In genomic region chr14:50658203-50658602, GRCh38 we compare ENCODE assay signal across 10 cellular contexts. TPM values are rescaled to one million over a fixed set of nuclear protein-coding genes. Genes with fewer than 3 reads are reported as not detected.
DNase-seq lines count a peak whose midpoint lies in the region; ATAC-seq and TF ChIP-seq lines count a peak whose summit lies in the region.
"Had no signal": no experiment of that assay in that cellular context is flagged by ENCODE, and none has a peak within 500 bp of the region (broad histone marks: within the 10 kb centered on the region; RNA-seq: fewer than 3 reads in every experiment).

No MANE protein-coding gene starts in this region.

- no peak for TF ChIP-seq EP300 in ovary (IDR thresholded peaks at IDR 0.05)

- POLR2A ChIA-PET in activated CD4-positive, alpha-beta T cell treated with anti-CD3 and anti-CD28 coated beads, Interleukin-2, amount 10 ng/mL, durations not matched to agents 7 days and 5 days (lab: Charles Lee), result no interaction called here

- CTCF ChIA-PET in activated CD4-positive, alpha-beta T cell treated with anti-CD3 and anti-CD28 coated beads, Interleukin-2, amount 10 ng/mL, durations not matched to agents 7 days and 5 days (lab: Charles Lee), result interaction anchor here (0.5 to 1.0 kb wide), 3 partner anchors 54 to 624 kb away, joined by 3 to 5 read pairs (median 3); no protein-coding TSS in a partner anchor

- H3K9me3 ChIP-seq in ES-I3 (ENCODE audit: control insufficient read depth, insufficient read depth, low read length) (peaks cover 5% of the 10 kb centered on the region; the same call in 1 of the 2 replicates), ovary (no peaks in the 10 kb centered on the region)

- H3K27ac Mint-ChIP-seq in brain, result peak overlapping the region in 2 of 5 experiments; percentile 42 to 82
- H3K27ac Mint-ChIP-seq in activated CD4-positive, alpha-beta T cell treated with anti-CD3 and anti-CD28 coated beads, Interleukin-2, amount 10 ng/mL, durations not matched to agents 7 days and 5 days, result no peak overlapping the region

- H3K4me3 ChIP-seq in rectal smooth muscle tissue (ENCODE audit: low read length) (no peak overlapping the region), ovary (no peak overlapping the region)

- H3K27me3 Mint-ChIP-seq in brain, result peaks cover 3% of the 10 kb centered on the region
- H3K27me3 Mint-ChIP-seq in activated CD4-positive, alpha-beta T cell treated with anti-CD3 and anti-CD28 coated beads, Interleukin-2, amount 10 ng/mL, durations not matched to agents 7 days and 5 days, result no peaks in the 10 kb centered on the region

- TF ChIP-seq CTCF in brain (conservative IDR thresholded peaks at IDR 0.05), result no peak
- no peak for TF ChIP-seq CTCF in ovary (IDR thresholded peaks at IDR 0.05)

- peaks cover 15% of the 10 kb centered on the region for H3K36me3 ChIP-seq in ES-I3 (ENCODE audit: insufficient read depth, low read length)
- H3K36me3 ChIP-seq in rectal smooth muscle tissue (ENCODE audit: control insufficient read depth, insufficient read depth, low read length), result no peaks in the 10 kb centered on the region
- H3K36me3 ChIP-seq in ovary, result no peaks in the 10 kb centered on the region

- intact Hi-C loops in left ventricle myocardium superior (cut with micrococcal nuclease) (no loop called here), ovary (cut with DNase I) (no loop called here)

- peak overlapping the region; percentile 4 for H3K27ac ChIP-seq in rectal smooth muscle tissue (ENCODE audit: low read depth, low read length)
- H3K27ac ChIP-seq in ovary, result peak overlapping the region in 1 of 2 donors; percentile 54

- 1 to 4% (median 2%) methylated on average over 6 of the region's 6 CpGs for WGBS in ovary, 3 donors

- H3K4me1 ChIP-seq in ES-I3 (ENCODE audit: insufficient read depth, low read length) (peaks cover 15% of the 10 kb centered on the region), rectal smooth muscle tissue (ENCODE audit: control insufficient read depth, insufficient read depth, low read length) (peaks cover 10% of the 10 kb centered on the region), ovary (ENCODE audit: insufficient read depth) (peaks cover 10% of the 10 kb centered on the region)

- H3K9ac ChIP-seq in ES-I3 (ENCODE audit: low read depth, low read length) (peak overlapping the region; percentile 1; the same call in 1 of the 2 replicates), rectal smooth muscle tissue (ENCODE audit: low read length) (no peak overlapping the region)

- H3K27me3 ChIP-seq in rectal smooth muscle tissue (ENCODE audit: control insufficient read depth, insufficient read depth, low read length), result no peaks in the 10 kb centered on the region
- no peaks in the 10 kb centered on the region for H3K27me3 ChIP-seq in ovary

- DNase-seq in left ventricle myocardium superior (no peak), ovary (no peak), NCI-H69 (lab: John Stamatoyannopoulos, UW) (no peak), NCI-H2227 (lab: John Stamatoyannopoulos, UW; ENCODE audit: unreplicated experiment) (no peak)
- DNase-seq in activated CD4-positive, alpha-beta T cell treated with anti-CD3 and anti-CD28 coated beads, Interleukin-2, amount 10 ng/mL, durations not matched to agents 7 days and 5 days, result no peak
- DNase-seq: NCI-H774 had no signal

- H3K36me3 Mint-ChIP-seq in brain, result peaks cover 61% of the 10 kb centered on the region
- H3K36me3 Mint-ChIP-seq in activated CD4-positive, alpha-beta T cell treated with anti-CD3 and anti-CD28 coated beads, Interleukin-2, amount 10 ng/mL, durations not matched to agents 7 days and 5 days (ENCODE audit: low read depth), result peaks cover 3% of the 10 kb centered on the region

- no peak for TF ChIP-seq POLR2A in ovary (IDR thresholded peaks at IDR 0.05)

- H3K4me1 Mint-ChIP-seq in brain, result peaks cover 39% of the 10 kb centered on the region
- no peaks in the 10 kb centered on the region for H3K4me1 Mint-ChIP-seq in activated CD4-positive, alpha-beta T cell treated with anti-CD3 and anti-CD28 coated beads, Interleukin-2, amount 10 ng/mL, durations not matched to agents 7 days and 5 days

- peaks cover 0 to 6% (median 0%) of the 10 kb centered on the region in 5 experiments for H3K9me3 Mint-ChIP-seq in brain
- no peaks in the 10 kb centered on the region for H3K9me3 Mint-ChIP-seq in activated CD4-positive, alpha-beta T cell treated with anti-CD3 and anti-CD28 coated beads, Interleukin-2, amount 10 ng/mL, durations not matched to agents 7 days and 5 days

- ATAC-seq in left ventricle myocardium superior, result peak; percentile 67
- ATAC-seq: activated CD4-positive, CD25-positive, alpha-beta regulatory T cell treated with anti-CD3 and anti-CD28 coated beads, Interleukin-2, amount 50 U/mL, for 24 hours had no signal

- peak overlapping the region in 3 of 5 experiments; percentile 20 to 47 (median 21) for H3K4me3 Mint-ChIP-seq in brain
- no peak overlapping the region for H3K4me3 Mint-ChIP-seq in activated CD4-positive, alpha-beta T cell treated with anti-CD3 and anti-CD28 coated beads, Interleukin-2, amount 10 ng/mL, durations not matched to agents 7 days and 5 days

RNA-seq across cellular contexts. Expression of gene SAV1, which starts 9.9 kb away (rescaled TPM):
- 13.2 TPM for polyA plus RNA-seq in brain (ENCODE audit: insufficient read depth, low read depth, low replicate concordance)
- total RNA-seq in left ventricle myocardium superior, result 26.2 TPM
- 10 to 100 TPM; 35.3 to 49.9 (median 45.8) TPM for total RNA-seq in ovary
- polyA plus RNA-seq in ovary, result 10 to 100 TPM; 30.5 to 48.7 TPM
- 1 to 10 TPM; 3.4 to 3.9 TPM for total RNA-seq in activated CD4-positive, alpha-beta T cell treated with anti-CD3 and anti-CD28 coated beads, Interleukin-2, amount 10 ng/mL, durations not matched to agents 7 days and 5 days
